In the genomic region with DNA sequence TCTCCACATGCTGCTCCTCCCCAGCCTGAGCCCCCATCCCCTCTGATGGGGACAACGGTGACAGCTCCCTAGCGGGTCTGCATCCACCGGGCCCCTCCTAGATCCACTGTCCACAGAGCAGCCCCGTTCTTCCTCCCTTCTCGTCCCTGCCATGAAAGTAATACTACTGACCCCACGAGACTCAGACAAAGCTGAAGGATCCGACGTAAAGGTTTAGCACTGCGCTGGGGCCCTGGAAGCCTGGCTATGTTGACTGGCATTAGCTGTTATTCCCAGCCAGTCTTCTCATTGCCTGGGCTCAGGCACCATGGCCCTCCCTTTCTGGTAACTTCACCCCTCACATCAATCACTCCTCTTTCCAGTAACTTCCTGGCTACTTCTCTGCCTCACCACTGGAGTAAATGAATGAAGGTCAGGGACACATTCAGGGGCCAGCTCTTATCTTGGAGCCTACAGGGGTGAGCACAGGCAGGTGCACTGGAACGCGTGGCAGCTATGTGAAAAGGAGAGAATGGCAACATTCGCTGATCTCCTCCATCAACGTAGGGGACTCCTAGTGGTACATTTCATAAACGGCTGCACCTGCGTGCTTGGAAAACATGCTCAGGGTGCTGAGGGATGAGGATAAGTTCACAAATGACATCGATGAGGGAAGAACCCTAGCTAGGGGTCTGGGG, we compare ENCODE assay signal across 13 cellular contexts. TPM values are rescaled to one million over a fixed set of nuclear protein-coding genes. Genes with fewer than 3 reads are reported as not detected.
A peak's percentile ranks its signal among the peaks of the same experiment; 100 is the strongest.
DNase-seq lines count a peak whose midpoint lies in the region; ATAC-seq and TF ChIP-seq lines count a peak whose summit lies in the region.
"Had no signal": no experiment of that assay in that cellular context is flagged by ENCODE, and none has a peak within 500 bp of the region (broad histone marks: within the 10 kb centered on the region; RNA-seq: fewer than 3 reads in every experiment).

No MANE protein-coding gene starts in this region.

- no peaks in the 10 kb centered on the region for H3K27me3 Mint-ChIP-seq in activated CD4-positive, alpha-beta T cell treated with anti-CD3 and anti-CD28 coated beads, Interleukin-2, amount 10 ng/mL, durations not matched to agents 7 days and 5 days
- H3K27me3 Mint-ChIP-seq: activated CD8-positive, alpha-beta T cell treated with anti-CD3 and anti-CD28 coated beads for 36 hours had no signal

- ATAC-seq in foreskin keratinocyte (peak; percentile 34), GM19328 (IDR thresholded peaks at IDR 0.05; ENCODE audit: unreplicated experiment) (no peak), GM19463 (IDR thresholded peaks at IDR 0.05; ENCODE audit: unreplicated experiment) (no peak)

- H3K27ac Mint-ChIP-seq in activated CD4-positive, alpha-beta T cell treated with anti-CD3 and anti-CD28 coated beads, Interleukin-2, amount 10 ng/mL, durations not matched to agents 7 days and 5 days = peak overlapping the region; percentile 71
- H3K27ac Mint-ChIP-seq: activated CD8-positive, alpha-beta T cell treated with anti-CD3 and anti-CD28 coated beads for 36 hours had no signal

- no peaks in the 10 kb centered on the region for H3F3A ChIP-seq in smooth muscle cell (ENCODE audit: low read depth)

- H4K20me1 ChIP-seq in smooth muscle cell (ENCODE audit: low read depth) = no peaks in the 10 kb centered on the region

- CTCF ChIA-PET in activated CD4-positive, alpha-beta T cell treated with anti-CD3 and anti-CD28 coated beads, Interleukin-2, amount 10 ng/mL, durations not matched to agents 7 days and 5 days (lab: Charles Lee) = interaction anchor here (0.8 to 3.3 kb wide), 16 partner anchors 9 to 254 kb away, joined by 3 to 18 read pairs (median 8); no protein-coding TSS in a partner anchor

- H3K4me2 ChIP-seq in smooth muscle cell = no peak overlapping the region

- H3K4me1 ChIP-seq in foreskin keratinocyte (peaks cover 10% of the 10 kb centered on the region), smooth muscle cell (ENCODE audit: low read depth) (no peaks in the 10 kb centered on the region)

- no peak overlapping the region for H2AFZ ChIP-seq in smooth muscle cell (ENCODE audit: low read depth)

- H3K27ac ChIP-seq in foreskin keratinocyte (no peak overlapping the region), smooth muscle cell (ENCODE audit: low read depth) (no peak overlapping the region)
- H3K27ac ChIP-seq: lower lobe of right lung, SJSA1, tibial nerve had no signal

- H3K27me3 ChIP-seq in foreskin keratinocyte = no peaks in the 10 kb centered on the region
- no peaks in the 10 kb centered on the region for H3K27me3 ChIP-seq in smooth muscle cell (ENCODE audit: low read depth)
- H3K27me3 ChIP-seq: SJSA1, tibial nerve had no signal

- H3K4me3 Mint-ChIP-seq in activated CD4-positive, alpha-beta T cell treated with anti-CD3 and anti-CD28 coated beads, Interleukin-2, amount 10 ng/mL, durations not matched to agents 7 days and 5 days = no peak overlapping the region
- H3K4me3 Mint-ChIP-seq: activated CD8-positive, alpha-beta T cell treated with anti-CD3 and anti-CD28 coated beads for 36 hours; neural crest cell had no signal

- no peaks in the 10 kb centered on the region for H3K9me3 Mint-ChIP-seq in activated CD4-positive, alpha-beta T cell treated with anti-CD3 and anti-CD28 coated beads, Interleukin-2, amount 10 ng/mL, durations not matched to agents 7 days and 5 days
- H3K9me3 Mint-ChIP-seq: activated CD8-positive, alpha-beta T cell treated with anti-CD3 and anti-CD28 coated beads for 36 hours; neural crest cell had no signal

- no peaks in the 10 kb centered on the region for H3K36me3 ChIP-seq in smooth muscle cell (ENCODE audit: low read depth)

- no peak overlapping the region for H3K9ac ChIP-seq in smooth muscle cell (ENCODE audit: low read depth)

- no peak for DNase-seq in activated CD4-positive, alpha-beta T cell treated with anti-CD3 and anti-CD28 coated beads, Interleukin-2, amount 10 ng/mL, durations not matched to agents 7 days and 5 days
- DNase-seq in activated CD4-positive, alpha-beta T cell treated with anti-CD3 and anti-CD28 coated beads for 48 hours = no peak
- DNase-seq in SHP77 treated with DMSO at 0.1 percent for 48 hours (lab: John Stamatoyannopoulos, UW) = peak; percentile 58
- DNase-seq in foreskin keratinocyte = no peak
- no peak for DNase-seq in retinal pigment epithelial cell (ENCODE audit: low read depth)
- DNase-seq in smooth muscle cell (lab: John Stamatoyannopoulos, UW; ENCODE audit: unreplicated experiment) = no peak
- DNase-seq: lower lobe of right lung had no signal

- H3K36me3 Mint-ChIP-seq in activated CD4-positive, alpha-beta T cell treated with anti-CD3 and anti-CD28 coated beads, Interleukin-2, amount 10 ng/mL, durations not matched to agents 7 days and 5 days (ENCODE audit: low read depth) = peaks cover 15% of the 10 kb centered on the region

- POLR2A ChIA-PET in activated CD4-positive, alpha-beta T cell treated with anti-CD3 and anti-CD28 coated beads, Interleukin-2, amount 10 ng/mL, durations not matched to agents 7 days and 5 days (lab: Charles Lee) = no interaction called here

- no peak overlapping the region for H3K4me3 ChIP-seq in retinal pigment epithelial cell (ENCODE audit: low read length)
- H3K4me3 ChIP-seq in smooth muscle cell = no peak overlapping the region
- H3K4me3 ChIP-seq: lower lobe of right lung, SJSA1, tibial nerve had no signal

- TF ChIP-seq CTCF in foreskin keratinocyte (conservative IDR thresholded peaks at IDR 0.05) (no peak), retinal pigment epithelial cell (conservative IDR thresholded peaks at IDR 0.05; ENCODE audit: low read depth, low read length) (peak; percentile 59), smooth muscle cell (IDR thresholded peaks at IDR 0.05; ENCODE audit: borderline replicate concordance, insufficient read depth, poor library complexity, severe bottlenecking) (no peak)

- no peaks in the 10 kb centered on the region for H3K79me2 ChIP-seq in smooth muscle cell (ENCODE audit: low read depth)

- H3K9me3 ChIP-seq in smooth muscle cell (replicated peaks; ENCODE audit: low read depth) = no peaks in the 10 kb centered on the region
- H3K9me3 ChIP-seq: lower lobe of right lung, SJSA1, tibial nerve had no signal

- 94% methylated on average over 16 of the region's 16 CpGs for WGBS in smooth muscle cell (ENCODE audit: low lambda C conversion rate)

- peaks cover 8% of the 10 kb centered on the region for H3K4me1 Mint-ChIP-seq in activated CD4-positive, alpha-beta T cell treated with anti-CD3 and anti-CD28 coated beads, Interleukin-2, amount 10 ng/mL, durations not matched to agents 7 days and 5 days
- H3K4me1 Mint-ChIP-seq: neural crest cell had no signal

RNA-seq across cellular contexts. Expression of gene VAC14, which starts 30.5 kb away (rescaled TPM):
- 10 to 100 TPM; 35.9 to 37.1 TPM for total RNA-seq in activated CD4-positive, alpha-beta T cell treated with anti-CD3 and anti-CD28 coated beads, Interleukin-2, amount 10 ng/mL, durations not matched to agents 7 days and 5 days
- total RNA-seq in foreskin keratinocyte (39.2 and 42.2 TPM in 2 replicates), smooth muscle cell (22.7 and 27.9 TPM in 2 replicates)
- polyA plus RNA-seq in foreskin keratinocyte (33.5 and 41.8 TPM in 2 replicates), smooth muscle cell (42.0 and 52.3 TPM in 2 replicates)
